1 cellular context compared by ENCODE assay signal in genomic region chr7:116631676-116632075, GRCh38.
TF ChIP-seq lines count a peak whose summit lies in the region.

No MANE protein-coding gene starts in this region.

TF ChIP-seq in HEK293, 187 proteins besides CTCF, POLR2A, EP300 and RAD21 (continued from another document):
- TF ChIP-seq, protein P1, sequence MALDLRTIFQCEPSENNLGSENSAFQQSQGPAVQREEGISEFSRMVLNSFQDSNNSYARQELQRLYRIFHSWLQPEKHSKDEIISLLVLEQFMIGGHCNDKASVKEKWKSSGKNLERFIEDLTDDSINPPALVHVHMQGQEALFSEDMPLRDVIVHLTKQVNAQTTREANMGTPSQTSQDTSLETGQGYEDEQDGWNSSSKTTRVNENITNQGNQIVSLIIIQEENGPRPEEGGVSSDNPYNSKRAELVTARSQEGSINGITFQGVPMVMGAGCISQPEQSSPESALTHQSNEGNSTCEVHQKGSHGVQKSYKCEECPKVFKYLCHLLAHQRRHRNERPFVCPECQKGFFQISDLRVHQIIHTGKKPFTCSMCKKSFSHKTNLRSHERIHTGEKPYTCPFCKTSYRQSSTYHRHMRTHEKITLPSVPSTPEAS (tag by site-specific recombination; IDR thresholded peaks at IDR 0.05) = peak; percentile 91
- TF ChIP-seq ZFHX2 (tag by site-specific recombination; conservative IDR thresholded peaks at IDR 0.05) = no peak
